15 cellular contexts compared by ENCODE assay signal in the genomic region with DNA sequence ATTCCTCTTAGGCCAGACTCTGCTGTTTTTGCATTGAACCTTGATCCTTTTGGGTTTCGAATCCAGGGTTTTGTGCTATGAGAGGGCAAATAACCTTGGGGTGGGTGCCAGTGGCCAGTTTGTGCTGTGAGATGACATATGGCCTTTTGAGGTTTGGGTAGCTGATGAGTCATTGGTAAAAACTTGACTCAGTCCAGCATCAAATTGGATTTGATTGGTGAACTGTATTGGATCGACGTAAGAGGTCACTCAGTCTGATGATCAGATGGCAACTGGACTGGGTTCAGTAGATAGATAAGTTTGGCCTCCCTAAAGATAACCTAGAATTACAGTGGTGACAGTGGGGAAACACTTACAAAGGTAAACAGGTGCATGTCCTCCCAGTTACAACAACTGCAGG. TPM values are rescaled to one million over a fixed set of nuclear protein-coding genes. Genes with fewer than 3 reads are reported as not detected.
DNase-seq lines count a peak whose midpoint lies in the region; TF ChIP-seq lines count a peak whose summit lies in the region.
"Had no signal": no experiment of that assay in that cellular context is flagged by ENCODE, and none has a peak within 500 bp of the region (broad histone marks: within the 10 kb centered on the region; RNA-seq: fewer than 3 reads in every experiment).

No MANE protein-coding gene starts in this region.

- TF ChIP-seq CTCF in AG09319 (IDR thresholded peaks at IDR 0.05; ENCODE audit: low read depth, low read length) (no peak), esophagus muscularis mucosa (IDR thresholded peaks at IDR 0.05) (no peak), retinal pigment epithelial cell (conservative IDR thresholded peaks at IDR 0.05; ENCODE audit: low read depth, low read length) (no peak), A673 (conservative IDR thresholded peaks at IDR 0.05; ENCODE audit: low read depth, low read length) (no peak)

- no TSS peak for BruUV-seq in A673 (replicated peaks; lab: Mats Ljungman, UMichigan)

- H3K4me3 ChIP-seq in esophagus muscularis mucosa (no peak overlapping the region), retinal pigment epithelial cell (ENCODE audit: low read length) (no peak overlapping the region), A673 (ENCODE audit: low read depth, low read length, poor library complexity, severe bottlenecking) (no peak overlapping the region)
- H3K4me3 ChIP-seq: BLaER1 had no signal

- H3K4me1 ChIP-seq in esophagus muscularis mucosa, result peaks cover 0 to 4% (median 0%) of the 10 kb centered on the region in 4 donors
- H3K4me1 ChIP-seq in A673 (ENCODE audit: insufficient read depth, low read length, poor library complexity, severe bottlenecking), result no peaks in the 10 kb centered on the region

- H3K36me3 ChIP-seq in esophagus muscularis mucosa, result no peaks in the 10 kb centered on the region
- H3K36me3 ChIP-seq in A673 (ENCODE audit: insufficient read depth, low read length, poor library complexity, severe bottlenecking), result no peaks in the 10 kb centered on the region
- H3K36me3 ChIP-seq: BLaER1 had no signal

- no peak for TF ChIP-seq POLR2A in esophagus muscularis mucosa (IDR thresholded peaks at IDR 0.05; ENCODE audit: low read depth)

- CTCF ChIA-PET in A673 (lab: Charles Lee), result no interaction called here

- POLR2A ChIA-PET in A673 (lab: Charles Lee; ENCODE audit: low non-redundant PET), result no interaction called here

- intact Hi-C loops in esophagus muscularis mucosa (cut with DNase I), result no loop called here
- intact Hi-C loops in A673 (cut with micrococcal nuclease; ENCODE audit: unreplicated experiment), result no loop called here

- DNase-seq in AG09319 (ENCODE audit: extremely low read depth, low read depth), result peak; percentile 23
- peak; percentile 18 for DNase-seq in LHCN-M2 (ENCODE audit: low read depth)
- DNase-seq in esophagus muscularis mucosa (ENCODE audit: extremely low spot score), result peak; percentile 86
- peak; percentile 34 for DNase-seq in retinal pigment epithelial cell (ENCODE audit: low read depth)
- DNase-seq in NCI-H510A treated with DMSO at 0.1 percent for 48 hours (lab: John Stamatoyannopoulos, UW), result no peak
- DNase-seq in A673 (ENCODE audit: low spot score), result no peak
- DNase-seq in stimulated activated CD4-positive, alpha-beta T cell treated with anti-CD3 and anti-CD28 coated beads, Interleukin-2, amount 100 ng/mL, for 24 hours, result no peak
- DNase-seq: CD8-positive, alpha-beta memory T cell; NCI-H1092; NCI-H1694 treated with DMSO at 0.1 percent for 48 hours; NCI-H446 treated with DMSO at 0.1 percent for 48 hours; NCI-H774; SIG-M5 had no signal

- no peak for TF ChIP-seq EP300 in esophagus muscularis mucosa (IDR thresholded peaks at IDR 0.05)

- H3K27me3 ChIP-seq in esophagus muscularis mucosa, result no peaks in the 10 kb centered on the region
- no peaks in the 10 kb centered on the region for H3K27me3 ChIP-seq in A673 (replicated peaks; ENCODE audit: insufficient read depth, low read depth, low read length, poor library complexity)
- H3K27me3 ChIP-seq: BLaER1 had no signal

- 92% methylated on average over 3 of the region's 3 CpGs for WGBS in esophagus muscularis mucosa

- H3K9me3 ChIP-seq in esophagus muscularis mucosa, result no peaks in the 10 kb centered on the region
- peaks cover 4% of the 10 kb centered on the region for H3K9me3 ChIP-seq in A673 (ENCODE audit: low read depth, low read length, poor library complexity, severe bottlenecking)
- H3K9me3 ChIP-seq: BLaER1 had no signal

- H3K27ac ChIP-seq in esophagus muscularis mucosa (replicated peaks in 1 of 4) (no peak overlapping the region), A673 (ENCODE audit: low read depth, low read length, poor library complexity, severe bottlenecking) (no peak overlapping the region)
- H3K27ac ChIP-seq: BLaER1 had no signal

RNA-seq across cellular contexts. Expression of a gene that starts 41.0 kb away (rescaled TPM):
- total RNA-seq in LHCN-M2 (2014; rRNA removed) (not detected in 2 replicates), esophagus muscularis mucosa (not detected), A673 (2021) (0.17 TPM in 1 of 2 replicates, not detected in the other)
- polyA plus RNA-seq in LHCN-M2 (2012), result not detected
- total RNA-seq: CD8-positive, alpha-beta memory T cell had no signal
- polyA plus RNA-seq: CD8-positive, alpha-beta memory T cell; IgD-negative memory B cell had no signal

Comparison
In these comparisons a context has a peak if more than half of its experiments do, and no peak if none do; other contexts are left out.
1. DNase-seq: peak in AG09319 (single experiment), LHCN-M2 (single experiment), esophagus muscularis mucosa (single experiment) and retinal pigment epithelial cell (single experiment); none in NCI-H510A treated with DMSO at 0.1 percent for 48 hours (single experiment), A673 (single experiment) and stimulated activated CD4-positive, alpha-beta T cell treated with anti-CD3 and anti-CD28 coated beads, Interleukin-2, amount 100 ng/mL, for 24 hours (0 of 2).